In the genomic region with DNA sequence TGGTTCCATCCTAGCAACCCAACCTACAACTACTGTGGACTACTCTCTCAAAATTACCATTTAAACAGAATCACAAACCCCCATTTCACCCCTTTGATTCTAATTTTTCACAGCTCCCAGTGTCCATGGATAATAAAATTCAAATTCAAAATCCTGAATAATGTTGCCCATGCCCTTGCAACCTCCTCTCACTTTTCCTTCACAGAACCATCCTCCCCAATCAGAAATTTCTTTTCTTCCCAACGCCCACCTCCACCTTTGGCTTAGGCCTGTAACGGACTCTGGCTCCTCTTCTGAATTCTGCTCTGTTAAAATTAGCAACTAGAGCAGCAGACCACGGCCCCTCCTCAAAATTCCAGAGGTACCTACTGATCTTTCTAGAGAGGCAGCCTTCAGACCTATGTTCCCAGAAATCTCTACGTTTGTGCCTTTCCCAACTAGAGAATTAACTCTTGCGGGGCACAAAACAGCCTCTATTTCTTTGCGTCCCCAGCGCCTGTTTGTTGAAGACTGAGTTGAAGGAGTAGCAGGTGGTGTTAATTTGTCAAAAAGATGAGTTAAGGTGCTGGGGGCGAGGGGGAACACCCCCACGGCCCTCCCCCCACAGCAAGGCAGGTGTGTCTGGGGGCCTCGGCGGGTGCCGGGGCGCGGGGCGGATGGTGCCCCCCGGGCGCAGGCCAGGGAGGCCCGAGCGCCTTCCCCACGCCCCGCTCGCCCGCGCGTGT, we compare ENCODE assay signal across 8 cellular contexts. TPM values are rescaled to one million over a fixed set of nuclear protein-coding genes. Genes with fewer than 3 reads are reported as not detected.
DNase-seq lines count a peak whose midpoint lies in the region; ATAC-seq, FAIRE-seq and TF ChIP-seq lines count a peak whose summit lies in the region.

No MANE protein-coding gene starts in this region.

- peaks cover 10% of the 10 kb centered on the region for H3K27me3 Mint-ChIP-seq in H9 (ENCODE audit: low read depth)

- 0 out of 2 replicates have a peak, but pooled peaks cover 2% of the 10 kb centered on the region for H3K4me1 ChIP-seq in H9 (ENCODE audit: insufficient read depth, low read length)
- peaks cover 25% of the 10 kb centered on the region for H3K4me1 ChIP-seq in adipocyte (ENCODE audit: control insufficient read depth, insufficient read depth, low read length)
- H3K4me1 ChIP-seq in upper lobe of right lung = peaks cover 14% of the 10 kb centered on the region

- no peak overlapping the region for H3K27ac ChIP-seq in H9 (ENCODE audit: insufficient read length, low read depth, low read length)
- H3K27ac ChIP-seq in upper lobe of right lung = peak overlapping the region; percentile 90

- H3K4ac ChIP-seq in H9 (ENCODE audit: low read depth, low read length) = no peak overlapping the region

- H3T11ph ChIP-seq in H9 (ENCODE audit: low read length) = no peak overlapping the region

- H3K27ac Mint-ChIP-seq in H9 = no peak overlapping the region

- no peak overlapping the region; the same call in 1 of the 2 replicates for H2BK15ac ChIP-seq in H9 (ENCODE audit: low read depth, low read length)

- no peak for DNase-seq in AG09309 (ENCODE audit: low read depth)
- peak; percentile 35 for DNase-seq in H9
- DNase-seq in adipocyte (ENCODE audit: low read depth) = no peak
- no peak for DNase-seq in lower leg skin (ENCODE audit: low spot score in 2 of 2)
- no peak for DNase-seq in upper lobe of right lung
- DNase-seq in islet precursor cell = no peak
- no peak for DNase-seq in GM13976 (ENCODE audit: low spot score)
- DNase-seq in RCC 7860 (ENCODE audit: low spot score) = no peak

- H3K36me3 ChIP-seq in adipocyte (ENCODE audit: control insufficient read depth, insufficient read depth, low read length, severe bottlenecking) = no peaks in the 10 kb centered on the region
- no peaks in the 10 kb centered on the region for H3K36me3 ChIP-seq in upper lobe of right lung

- H4K20me1 ChIP-seq in H9 (ENCODE audit: control insufficient read depth, insufficient read depth, insufficient read length) = no peaks in the 10 kb centered on the region

- H3K9me3 Mint-ChIP-seq in H9 = no peaks in the 10 kb centered on the region; a peak in 1 of 5 replicates

- ATAC-seq in upper lobe of right lung = no peak

- H4K91ac ChIP-seq in H9 (ENCODE audit: insufficient read length, low read depth, low read length) = no peak overlapping the region

- no peaks in the 10 kb centered on the region for H3K36me3 Mint-ChIP-seq in H9 (ENCODE audit: insufficient read depth in 1 of 3, low read depth in 3 of 3)

- H3K23ac ChIP-seq in H9 (ENCODE audit: insufficient read length, low read depth, low read length) = no peak overlapping the region

- H2AFZ ChIP-seq in H9 (ENCODE audit: low read length) = peak overlapping the region; percentile 11

- no peak for TF ChIP-seq POLR2A in lower leg skin (IDR thresholded peaks at IDR 0.05)

- no peak overlapping the region for H4K8ac ChIP-seq in H9 (replicated peaks; ENCODE audit: insufficient read length, low read depth, low read length)

- H3K14ac ChIP-seq in H9 (ENCODE audit: insufficient read depth, low read length) = peak overlapping the region; percentile 97

- no peak overlapping the region for H4K5ac ChIP-seq in H9 (ENCODE audit: insufficient read length, low read depth, low read length)

- intact Hi-C loops in lower leg skin (cut with DNase I; ENCODE audit: low total_unique reads) (no loop called here), upper lobe of right lung (cut with DNase I) (no loop called here)

- peak overlapping the region; percentile 56 for H3K4me2 ChIP-seq in H9 (ENCODE audit: insufficient read depth, insufficient read length, low read length)

- H3K79me1 ChIP-seq in H9 (ENCODE audit: insufficient read depth, low read depth, low read length, poor library complexity, severe bottlenecking) = no peaks in the 10 kb centered on the region

- H3K56ac ChIP-seq in H9 (ENCODE audit: insufficient read length, low read depth, low read length) = no peak overlapping the region

- in situ Hi-C loops in GM13976 (cut with MboI; ENCODE audit: low sequenced_read_pairs, unreplicated experiment) = no loop called here

- no peak overlapping the region for H2BK5ac ChIP-seq in H9 (ENCODE audit: insufficient read length, low read length)

- FAIRE-seq in RCC 7860 (lab: Jason Lieb, UNC) = no peak

- H2BK20ac ChIP-seq in H9 (ENCODE audit: low read depth, low read length, poor library complexity, severe bottlenecking) = no peak overlapping the region

- WGBS in H9 (ENCODE audit: extremely low coverage, insufficient read length, low lambda C conversion rate) = no CpG with 5 or more reads among the region's 25 CpGs
- 7 to 8% methylated on average over 20 to 24 of the region's 25 CpGs for WGBS in lower leg skin, 2 donors

- no peak overlapping the region for H2BK120ac ChIP-seq in H9 (ENCODE audit: low read depth, low read length, poor library complexity, severe bottlenecking)

- peak overlapping the region; percentile 46 for H3K9ac ChIP-seq in H9 (ENCODE audit: extremely low read depth, insufficient read length, low read length)
- peak overlapping the region; percentile 99 for H3K9ac ChIP-seq in adipocyte (ENCODE audit: low read length)

- H3K9me3 ChIP-seq in H9 (ENCODE audit: control insufficient read depth, low read depth, low read length) (no peaks in the 10 kb centered on the region), adipocyte (ENCODE audit: control insufficient read depth, low read length) (no peaks in the 10 kb centered on the region), upper lobe of right lung (no peaks in the 10 kb centered on the region)

- peaks cover 7% of the 10 kb centered on the region for H3K23me2 ChIP-seq in H9 (ENCODE audit: insufficient read length, low read depth, low read length, poor library complexity, severe bottlenecking)

- no peak overlapping the region for H2BK12ac ChIP-seq in H9 (ENCODE audit: insufficient read length, low read depth, low read length)

- H3K27me3 ChIP-seq in H9 (ENCODE audit: insufficient read depth, low read length) = no peaks in the 10 kb centered on the region
- no peaks in the 10 kb centered on the region for H3K27me3 ChIP-seq in adipocyte (replicated peaks; ENCODE audit: control insufficient read depth, insufficient read depth, low read length)
- H3K27me3 ChIP-seq in upper lobe of right lung = no peaks in the 10 kb centered on the region

- H3K4me3 ChIP-seq in AG09309 (ENCODE audit: control insufficient read depth, low read depth, low read length) = peak overlapping the region; percentile 66
- H3K4me3 ChIP-seq in adipocyte (ENCODE audit: low read length) = peak overlapping the region; percentile 92
- peak overlapping the region; percentile 76 for H3K4me3 ChIP-seq in lower leg skin (ENCODE audit: low read depth, poor library complexity, severe bottlenecking)
- peak overlapping the region; percentile 73 for H3K4me3 ChIP-seq in upper lobe of right lung

- no peak overlapping the region for H3K18ac ChIP-seq in H9 (ENCODE audit: insufficient read length, low read depth, low read length)

- H2AK5ac ChIP-seq in H9 (ENCODE audit: insufficient read length, low read length) = no peak overlapping the region

- TF ChIP-seq CTCF in AG09309 (IDR thresholded peaks at IDR 0.05; ENCODE audit: control insufficient read depth, insufficient read depth, low read depth, low read length, missing control alignments) = no peak
- TF ChIP-seq CTCF in H9 (conservative IDR thresholded peaks at IDR 0.05) = no peak; the same call in 2 of the 3 replicates
- TF ChIP-seq CTCF in lower leg skin (IDR thresholded peaks at IDR 0.05) = no peak
- TF ChIP-seq CTCF in upper lobe of right lung (IDR thresholded peaks at IDR 0.05) = no peak
- no peak for TF ChIP-seq CTCF in GM13976 (IDR thresholded peaks at IDR 0.05; ENCODE audit: borderline replicate concordance, control extremely low read depth, extremely low read depth, insufficient read depth, missing control alignments)

- no peaks in the 10 kb centered on the region for H3K79me2 ChIP-seq in H9 (ENCODE audit: insufficient read depth, low read length)

- H3K4me1 Mint-ChIP-seq in H9 = peaks cover 13 to 16% of the 10 kb centered on the region in 2 experiments

- peak overlapping the region; percentile 80 to 83 for H3K4me3 Mint-ChIP-seq in H9

RNA-seq across cellular contexts. Expression of a gene that starts 0.4 kb away (rescaled TPM):
- total RNA-seq in H9 (2021) = 8.7 and 9.2 TPM in 2 replicates
- 10 to 100 TPM; 30.9 to 40.3 (median 37.3) TPM for total RNA-seq in lower leg skin
- total RNA-seq in upper lobe of right lung = 52.0 TPM
